11 cellular contexts compared by ENCODE assay signal in the genomic region with DNA sequence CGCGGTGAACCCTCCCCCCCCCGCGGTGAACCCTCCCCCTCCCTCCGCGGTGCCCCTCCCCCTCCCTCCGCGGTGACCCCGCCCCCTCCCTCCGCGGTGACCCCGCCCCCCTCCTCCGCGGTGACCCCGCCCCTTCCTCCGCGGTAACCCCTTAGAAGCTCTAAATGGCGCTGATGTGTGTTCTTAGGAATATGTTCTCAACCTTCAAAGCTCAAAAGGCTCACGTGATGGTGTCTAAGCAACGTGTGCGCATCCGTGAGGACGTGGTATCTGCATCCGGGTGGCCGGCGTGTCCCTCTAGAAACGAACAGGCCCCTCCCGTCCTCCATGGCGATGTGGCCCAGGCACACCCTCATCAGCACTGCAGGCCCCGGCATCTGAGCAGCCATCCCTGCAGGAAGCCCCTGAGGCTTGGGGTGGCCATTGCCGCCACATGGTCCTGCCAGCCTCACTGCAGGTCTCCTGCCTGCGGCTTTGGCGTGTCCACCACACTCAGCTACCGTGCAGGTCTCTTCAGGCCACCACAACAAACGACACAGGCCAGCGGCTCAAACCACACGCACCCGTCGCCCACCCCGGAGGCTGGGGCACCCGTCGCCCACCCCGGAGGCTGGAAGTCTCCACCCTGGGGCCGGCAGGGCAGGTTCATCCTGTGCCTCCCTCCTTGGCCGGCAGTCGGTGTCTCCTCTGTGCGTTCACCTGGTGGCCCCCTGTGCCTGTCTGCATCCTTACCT. TPM values are rescaled to one million over a fixed set of nuclear protein-coding genes. Genes with fewer than 3 reads are reported as not detected.
A peak's percentile ranks its signal among the peaks of the same experiment; 100 is the strongest.
DNase-seq lines count a peak whose midpoint lies in the region; ATAC-seq lines count a peak whose summit lies in the region.
"Had no signal": no experiment of that assay in that cellular context is flagged by ENCODE, and none has a peak within 500 bp of the region (broad histone marks: within the 10 kb centered on the region; RNA-seq: fewer than 3 reads in every experiment).

No MANE protein-coding gene starts in this region.

- peak overlapping the region; percentile 53 for H3K4me3 Mint-ChIP-seq in activated T-cell treated with anti-CD3 and anti-CD28 coated beads, Interleukin-2, amount 50 U/mL, for 4 hours
- peak overlapping the region; percentile 36 to 78 (median 68) for H3K4me3 Mint-ChIP-seq in naive thymus-derived CD8-positive, alpha-beta T cell

- no peaks in the 10 kb centered on the region for H3K36me3 Mint-ChIP-seq in activated T-cell treated with anti-CD3 and anti-CD28 coated beads, Interleukin-2, amount 50 U/mL, for 4 hours (ENCODE audit: insufficient read depth)
- H3K36me3 Mint-ChIP-seq in naive thymus-derived CD8-positive, alpha-beta T cell = no peaks in the 10 kb centered on the region

- peak overlapping the region in 8 of 10 donors; percentile 24 to 95 (median 74) for H3K27ac Mint-ChIP-seq in naive thymus-derived CD8-positive, alpha-beta T cell

- POLR2A ChIA-PET in naive thymus-derived CD8-positive, alpha-beta T cell (lab: Charles Lee) = interaction anchor here (0.7 to 6.1 kb wide), 7 partner anchors 8 to 37 kb away, joined by 3 to 111 read pairs (median 4); no protein-coding TSS in a partner anchor

- no peaks in the 10 kb centered on the region for H3K27me3 Mint-ChIP-seq in activated T-cell treated with anti-CD3 and anti-CD28 coated beads, Interleukin-2, amount 50 U/mL, for 4 hours (ENCODE audit: low read depth)
- no peaks in the 10 kb centered on the region for H3K27me3 Mint-ChIP-seq in naive thymus-derived CD8-positive, alpha-beta T cell

- no peaks in the 10 kb centered on the region for H3K9me3 Mint-ChIP-seq in activated T-cell treated with anti-CD3 and anti-CD28 coated beads, Interleukin-2, amount 50 U/mL, for 4 hours
- H3K9me3 Mint-ChIP-seq in naive thymus-derived CD8-positive, alpha-beta T cell = peaks cover 0 to 2% (median 0%) of the 10 kb centered on the region in 9 donors

- H3K4me1 Mint-ChIP-seq in activated T-cell treated with anti-CD3 and anti-CD28 coated beads, Interleukin-2, amount 50 U/mL, for 4 hours (ENCODE audit: low read depth) = peaks cover 41% of the 10 kb centered on the region
- H3K4me1 Mint-ChIP-seq in naive thymus-derived CD8-positive, alpha-beta T cell = peaks cover 18 to 62% (median 44%) of the 10 kb centered on the region in 4 donors

- no peak for ATAC-seq in activated T-cell treated with anti-CD3 and anti-CD28 coated beads, Interleukin-2, amount 50 U/mL, for 4 hours
- peak; percentile 73 to 82 for ATAC-seq in naive thymus-derived CD8-positive, alpha-beta T cell
- no peak for ATAC-seq in GM21529 (IDR thresholded peaks at IDR 0.05; ENCODE audit: unreplicated experiment)
- no peak for ATAC-seq in GM21381 (IDR thresholded peaks at IDR 0.05; ENCODE audit: unreplicated experiment)
- ATAC-seq: gastrocnemius medialis had no signal

- DNase-seq in NCI-H748 (lab: John Stamatoyannopoulos, UW; ENCODE audit: unreplicated experiment) (peak; percentile 21), NCI-H748 treated with DMSO at 0.1 percent for 48 hours (lab: John Stamatoyannopoulos, UW) (no peak), NAMALWA (ENCODE audit: low spot score) (peak; percentile 40), NCI-H446 treated with DMSO at 0.1 percent for 48 hours (lab: John Stamatoyannopoulos, UW) (no peak)
- no peak for DNase-seq in activated T-cell treated with anti-CD3 and anti-CD28 coated beads, Interleukin-2, amount 50 U/mL, for 4 hours
- peak in 9 of 10 donors; percentile 24 to 81 (median 48) for DNase-seq in naive thymus-derived CD8-positive, alpha-beta T cell
- DNase-seq: activated CD4-positive, CD25-positive, alpha-beta regulatory T cell; gastrocnemius medialis; NCI-H2107 had no signal

RNA-seq across cellular contexts. Expression of gene FBRSL1, which starts 14.5 kb away (rescaled TPM):
- 100 to 1,000 TPM in 2 of 3 donors, 10 to 100 TPM in 1; 95.8 to 112 (median 104) TPM for total RNA-seq in activated T-cell treated with anti-CD3 and anti-CD28 coated beads, Interleukin-2, amount 50 U/mL, for 4 hours
- total RNA-seq in naive thymus-derived CD8-positive, alpha-beta T cell = 100 to 1,000 TPM in 1 of 2 experiments, 10 to 100 TPM in 1; 97.5 to 101 TPM
- polyA plus RNA-seq in naive thymus-derived CD8-positive, alpha-beta T cell = 1 to 10 TPM in 1 of 3 donors, under 1 TPM in 2; 0.38 to 1.0 (median 0.42) TPM

Comparison
In these comparisons a context has a peak if more than half of its experiments do, and no peak if none do; other contexts are left out.
1. DNase-seq: peak in NCI-H748 (single experiment), NAMALWA (single experiment) and naive thymus-derived CD8-positive, alpha-beta T cell (9 of 10); none in NCI-H748 treated with DMSO at 0.1 percent for 48 hours (single experiment), activated T-cell treated with anti-CD3 and anti-CD28 coated beads, Interleukin-2, amount 50 U/mL, for 4 hours (single experiment) and NCI-H446 treated with DMSO at 0.1 percent for 48 hours (single experiment).
2. ATAC-seq: peak in naive thymus-derived CD8-positive, alpha-beta T cell (2 of 2); none in activated T-cell treated with anti-CD3 and anti-CD28 coated beads, Interleukin-2, amount 50 U/mL, for 4 hours (0 of 2), GM21529 (single experiment) and GM21381 (single experiment).